Comparison of ENCODE assay signal across 8 cellular contexts in the genomic region with DNA sequence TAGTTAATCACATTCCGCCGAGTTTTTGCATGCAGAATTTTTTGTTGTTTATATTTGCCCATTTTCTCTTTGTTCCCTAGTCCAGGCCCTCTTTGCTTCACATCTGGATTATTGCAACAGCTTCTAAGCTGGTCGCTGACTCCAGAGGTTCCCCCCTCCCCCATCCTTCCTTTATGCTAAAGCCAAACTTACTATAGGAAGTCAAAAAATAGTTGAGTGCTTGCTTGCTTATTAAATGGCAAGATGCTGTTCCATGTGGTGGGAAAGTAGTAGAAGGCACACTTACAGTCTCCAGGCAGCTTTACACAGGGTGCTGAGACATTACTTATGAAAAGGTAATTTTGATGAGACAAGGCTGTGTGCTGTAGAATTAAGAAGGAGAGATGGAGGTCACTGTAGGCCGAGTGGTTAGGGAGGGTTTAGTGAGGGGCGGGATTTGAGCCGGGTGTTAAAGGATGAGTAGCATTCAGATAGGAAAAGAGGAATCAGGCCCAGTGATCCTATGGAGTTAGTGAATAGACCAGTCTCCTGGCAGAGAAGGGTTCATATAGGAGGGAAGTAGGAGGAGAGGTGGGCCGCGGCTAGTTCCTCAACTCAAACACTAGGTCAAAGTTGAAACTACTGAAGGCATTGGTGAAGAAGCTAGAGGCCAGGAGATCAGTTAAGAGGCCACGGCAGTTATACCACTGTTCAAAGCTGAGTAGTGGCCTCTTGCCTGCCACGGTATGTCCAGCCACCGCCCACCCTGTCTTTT. TPM values are rescaled to one million over a fixed set of nuclear protein-coding genes. Genes with fewer than 3 reads are reported as not detected.
DNase-seq lines count a peak whose midpoint lies in the region; ATAC-seq, FAIRE-seq and TF ChIP-seq lines count a peak whose summit lies in the region.

No MANE protein-coding gene starts in this region.

- ATAC-seq in Panc1 (no peak), HG03280 (IDR thresholded peaks at IDR 0.05; ENCODE audit: unreplicated experiment) (no peak)

- FAIRE-seq in urothelium cell line (lab: Jason Lieb, UNC): no peak

- H3K4me1 ChIP-seq in Panc1 (ENCODE audit: control insufficient read depth, insufficient read depth, low read length) (peaks cover 17% of the 10 kb centered on the region), endocrine pancreas (ENCODE audit: control insufficient read depth, insufficient read depth, low read length) (peaks cover 3% of the 10 kb centered on the region), neuron (ENCODE audit: insufficient read depth, low read length) (peaks cover 21% of the 10 kb centered on the region)

- no peaks in the 10 kb centered on the region for H3K27me3 ChIP-seq in Panc1 (ENCODE audit: control insufficient read depth, insufficient read depth, low read length)
- H3K27me3 ChIP-seq in endocrine pancreas (ENCODE audit: control insufficient read depth, insufficient read depth, low read length): no peaks in the 10 kb centered on the region
- peaks cover 5% of the 10 kb centered on the region for H3K27me3 ChIP-seq in neuron (ENCODE audit: insufficient read depth, low read length)

- no peak for TF ChIP-seq CTCF in Panc1 (IDR thresholded peaks at IDR 0.05)

- POLR2A ChIA-PET in Panc1 (lab: Charles Lee): no interaction called here

- intact Hi-C loops in Panc1 (cut with micrococcal nuclease; ENCODE audit: unreplicated experiment): no loop called here

- H3K9me3 ChIP-seq in Panc1 (ENCODE audit: control insufficient read depth, insufficient read depth, low read depth, low read length) (no peaks in the 10 kb centered on the region), endocrine pancreas (ENCODE audit: control insufficient read depth, low read length) (no peaks in the 10 kb centered on the region), neuron (ENCODE audit: low read length) (no peaks in the 10 kb centered on the region)

- peak overlapping the region; percentile 81 for H3K4me3 ChIP-seq in GM08714 (ENCODE audit: low read length)
- H3K4me3 ChIP-seq in Panc1 (ENCODE audit: low read depth in 2 of 2, low read length in 2 of 2): peak overlapping the region; percentile 71 to 81
- peak overlapping the region; percentile 70 for H3K4me3 ChIP-seq in endocrine pancreas (ENCODE audit: control insufficient read depth, insufficient read depth, low read length)
- H3K4me3 ChIP-seq in neuron (ENCODE audit: low read length): peak overlapping the region; percentile 75

- H3K27ac ChIP-seq in Panc1 (ENCODE audit: low read length): peak overlapping the region; percentile 36

- no TSS peak for BruUV-seq in Panc1 (replicated peaks; lab: Mats Ljungman, UMichigan)

- in situ Hi-C loops in Panc1 (cut with HindIII; ENCODE audit: low pct_unique_long_range_greater_than_20kb, low sequenced_read_pairs): no loop called here

- CTCF ChIA-PET in Panc1 (lab: Charles Lee): no interaction called here

- no peak overlapping the region for H2AFZ ChIP-seq in neuron (ENCODE audit: low read depth, low read length)

- H3K9ac ChIP-seq in endocrine pancreas (ENCODE audit: control insufficient read depth, insufficient read depth, low read length): peak overlapping the region; percentile 36

- DNase-seq in Panc1 (ENCODE audit: low read depth, low spot score): no peak
- no peak for DNase-seq in urothelium cell line (ENCODE audit: low spot score)
- DNase-seq in NCI-H2227 treated with DMSO at 0.1 percent for 48 hours (lab: John Stamatoyannopoulos, UW): no peak
- DNase-seq in activated CD8-positive, alpha-beta memory T cell treated with anti-CD3 and anti-CD28 coated beads, Interleukin-2, amount 50 U/mL, for 4 hours: no peak

- H3K36me3 ChIP-seq in Panc1 (ENCODE audit: control insufficient read depth, insufficient read depth, low read length) (peaks cover 4% of the 10 kb centered on the region; the same call in 1 of the 2 replicates), endocrine pancreas (ENCODE audit: control insufficient read depth, insufficient read depth, low read length) (no peaks in the 10 kb centered on the region), neuron (ENCODE audit: insufficient read depth, low read length) (peaks cover 21% of the 10 kb centered on the region)

RNA-seq across cellular contexts. Expression of gene ZBTB34, which starts 1.4 kb away (rescaled TPM):
- total RNA-seq in Panc1 (2021; ENCODE audit: unreplicated experiment): 5.5 TPM
- polyA plus RNA-seq in Panc1 (2012; ENCODE audit: insufficient read length): 1.6 TPM

RNA-seq across cellular contexts. Expression of gene RALGPS1, which starts 52.7 kb away (rescaled TPM):
- total RNA-seq in Panc1 (2021; ENCODE audit: unreplicated experiment): 7.2 TPM
- polyA plus RNA-seq in Panc1 (2012; ENCODE audit: insufficient read length): 4.4 TPM

RNA-seq across cellular contexts. Expression of gene ZBTB43, which starts 57.0 kb away (rescaled TPM):
- total RNA-seq in Panc1 (2021; ENCODE audit: unreplicated experiment): 9.7 TPM
- 2.0 TPM for polyA plus RNA-seq in Panc1 (2012; ENCODE audit: insufficient read length)
